Comparison of ENCODE assay signal across 8 cellular contexts in the genomic region with DNA sequence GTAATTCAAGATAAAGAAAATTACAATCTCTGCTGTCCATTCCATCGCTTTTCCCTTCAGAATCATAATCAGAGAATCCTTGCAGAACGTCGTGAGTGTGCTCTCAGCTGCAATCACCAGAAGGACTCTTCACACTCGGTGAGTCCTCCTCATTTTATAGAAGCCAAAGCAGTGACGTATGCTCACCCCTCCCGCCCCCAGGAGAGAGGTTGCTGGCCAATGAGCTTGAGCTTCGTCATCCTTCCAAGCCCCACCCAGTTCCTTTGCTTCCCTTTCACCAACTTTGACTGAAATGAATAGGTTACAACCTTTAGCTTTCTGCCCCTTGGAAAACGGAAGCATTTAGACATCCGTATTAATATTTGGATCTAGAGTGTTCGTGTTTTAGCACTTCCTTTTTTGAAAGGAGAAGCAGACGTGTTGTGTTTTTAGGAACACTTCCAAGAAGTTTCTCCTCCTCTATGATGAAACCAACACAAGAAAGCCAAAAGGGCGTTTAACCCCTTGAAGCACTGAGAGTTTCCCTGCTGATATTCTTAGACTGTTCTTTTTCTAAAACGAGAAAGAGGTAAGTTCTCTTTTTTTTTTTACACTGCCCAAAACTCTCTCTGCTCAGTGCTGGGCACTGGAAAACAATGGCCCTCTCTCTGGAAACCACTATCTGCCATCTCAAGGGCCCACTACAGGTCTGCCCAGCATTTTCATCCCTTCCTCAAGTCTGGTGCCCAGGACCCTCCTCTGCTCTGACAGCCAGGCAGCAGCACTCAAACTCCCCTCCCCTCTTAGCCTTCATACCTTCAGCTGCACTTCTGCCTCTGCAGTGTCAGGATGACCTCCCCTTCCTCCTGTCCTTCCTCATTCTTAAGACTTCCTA. TPM values are rescaled to one million over a fixed set of nuclear protein-coding genes. Genes with fewer than 3 reads are reported as not detected.
DNase-seq lines count a peak whose midpoint lies in the region; ATAC-seq, FAIRE-seq and TF ChIP-seq lines count a peak whose summit lies in the region.

No MANE protein-coding gene starts in this region.

- CTCF ChIA-PET in CD8-positive, alpha-beta T cell (lab: Charles Lee): interaction anchor here (0.9 to 2.7 kb wide), 7 partner anchors 10 to 83 kb away, joined by 3 to 10 read pairs (median 5); no protein-coding TSS in a partner anchor

- peak overlapping the region; percentile 86 for H3K27ac Mint-ChIP-seq in CD8-positive, alpha-beta T cell

- peak; percentile 45 to 84 (median 70) for DNase-seq in CD8-positive, alpha-beta T cell
- DNase-seq in SW480 (ENCODE audit: low spot score) (peak; percentile 54), adipocyte (ENCODE audit: low read depth) (no peak), kidney (peak; percentile 87), epidermal melanocyte (ENCODE audit: insufficient read length, low spot score) (no peak), NCI-H69 (lab: John Stamatoyannopoulos, UW) (no peak)
- peak; percentile 55 to 72 (median 72) for DNase-seq in stimulated activated CD4-positive, alpha-beta T cell treated with anti-CD3 and anti-CD28 coated beads, TNF-alpha, amount 100 ng/mL, for 24 hours (ENCODE audit: low read depth in 3 of 3)

- no peak for TF ChIP-seq CTCF in CD8-positive, alpha-beta T cell (IDR thresholded peaks at IDR 0.05)
- no peak for TF ChIP-seq CTCF in kidney (IDR thresholded peaks at IDR 0.05; ENCODE audit: borderline replicate concordance, extremely low read depth, insufficient read depth)

- peak overlapping the region; percentile 27 for H3K9ac ChIP-seq in adipocyte (ENCODE audit: low read length)
- H3K9ac ChIP-seq in kidney (ENCODE audit: low read length in 2 of 2): no peak overlapping the region

- POLR2A ChIA-PET in CD8-positive, alpha-beta T cell (lab: Charles Lee): interaction anchor here (0.6 to 1.6 kb wide), 9 partner anchors 15 to 92 kb away, joined by 3 to 7 read pairs (median 4); a partner anchor contains a TSS

- FAIRE-seq in kidney (lab: Jason Lieb, UNC): peak; percentile 79

- H3K9me3 ChIP-seq in CD8-positive, alpha-beta T cell (ENCODE audit: low read length): peaks cover 3% of the 10 kb centered on the region
- peaks cover 10% of the 10 kb centered on the region for H3K9me3 ChIP-seq in adipocyte (ENCODE audit: control insufficient read depth, low read length)
- H3K9me3 ChIP-seq in kidney (ENCODE audit: control insufficient read depth in 1 of 2, low read length in 2 of 2): no peaks in the 10 kb centered on the region

- no peaks in the 10 kb centered on the region for H3K9me3 Mint-ChIP-seq in CD8-positive, alpha-beta T cell

- peaks cover 47% of the 10 kb centered on the region for H3K4me1 ChIP-seq in CD8-positive, alpha-beta T cell (ENCODE audit: insufficient read depth, low read length)
- H3K4me1 ChIP-seq in adipocyte (ENCODE audit: control insufficient read depth, insufficient read depth, low read length): peaks cover 11% of the 10 kb centered on the region
- peaks cover 0 to 4% of the 10 kb centered on the region in 2 donors for H3K4me1 ChIP-seq in kidney (ENCODE audit: control insufficient read depth in 1 of 2, insufficient read depth in 1 of 2, low read depth in 1 of 2, low read length in 2 of 2)

- peaks cover 26% of the 10 kb centered on the region for H3K27me3 Mint-ChIP-seq in CD8-positive, alpha-beta T cell (ENCODE audit: low read depth)

- no peaks in the 10 kb centered on the region for H3K36me3 ChIP-seq in CD8-positive, alpha-beta T cell (ENCODE audit: insufficient read depth, low read length)
- H3K36me3 ChIP-seq in adipocyte (ENCODE audit: control insufficient read depth, insufficient read depth, low read length, severe bottlenecking) (no peaks in the 10 kb centered on the region), kidney (ENCODE audit: control insufficient read depth in 1 of 2, insufficient read depth in 2 of 2, low read length in 2 of 2) (no peaks in the 10 kb centered on the region)

- H3K4me3 ChIP-seq in CD8-positive, alpha-beta T cell (ENCODE audit: low read depth, low read length): peak overlapping the region; percentile 40
- H3K4me3 ChIP-seq in adipocyte (ENCODE audit: low read length): peak overlapping the region; percentile 73
- peak overlapping the region in 1 of 2 donors; percentile 25 for H3K4me3 ChIP-seq in kidney (ENCODE audit: low read length in 2 of 2)

- ATAC-seq in CD8-positive, alpha-beta T cell: peak; percentile 95
- peak; percentile 44 for ATAC-seq in HG02610 (IDR thresholded peaks at IDR 0.05; ENCODE audit: unreplicated experiment)

- peak overlapping the region; percentile 72 for H3K4me3 Mint-ChIP-seq in CD8-positive, alpha-beta T cell

- no peaks in the 10 kb centered on the region for H3K36me3 Mint-ChIP-seq in CD8-positive, alpha-beta T cell

- intact Hi-C loops in CD8-positive, alpha-beta T cell (cut with DNase I, micrococcal nuclease): loop anchor here (1.0 to 5.0 kb wide), 3 partner anchors 9 to 36 kb away; no protein-coding TSS in a partner anchor
- intact Hi-C loops in kidney (cut with DNase I): no loop called here

- H3K4me1 Mint-ChIP-seq in CD8-positive, alpha-beta T cell (ENCODE audit: low read depth): peaks cover 48% of the 10 kb centered on the region

- H3K27ac ChIP-seq in CD8-positive, alpha-beta T cell (ENCODE audit: low read depth, low read length): peak overlapping the region; percentile 43
- H3K27ac ChIP-seq in kidney (ENCODE audit: low read depth in 2 of 2, low read length in 2 of 2): peak overlapping the region; percentile 88

- H3K27me3 ChIP-seq in CD8-positive, alpha-beta T cell (ENCODE audit: insufficient read depth, low read length): no peaks in the 10 kb centered on the region
- peaks cover 22% of the 10 kb centered on the region for H3K27me3 ChIP-seq in adipocyte (replicated peaks; ENCODE audit: control insufficient read depth, insufficient read depth, low read length)

RNA-seq across cellular contexts. Expression of a gene that starts 44.3 kb away (rescaled TPM):
- total RNA-seq in CD8-positive, alpha-beta T cell: 1 to 10 TPM; 8.3 to 8.8 TPM
- total RNA-seq in kidney: 5.6 TPM
- 1.2 TPM for polyA plus RNA-seq in kidney (ENCODE audit: insufficient read depth, low read depth, low replicate concordance)

Comparison
In these comparisons a context has a peak if more than half of its experiments do, and no peak if none do; other contexts are left out.
1. DNase-seq: peak in CD8-positive, alpha-beta T cell (7 of 7), SW480 (single experiment), kidney (single experiment) and stimulated activated CD4-positive, alpha-beta T cell treated with anti-CD3 and anti-CD28 coated beads, TNF-alpha, amount 100 ng/mL, for 24 hours (3 of 3); none in adipocyte (single experiment), epidermal melanocyte (single experiment) and NCI-H69 (single experiment).